In genomic region chr20:39049684-39050554, GRCh38 we compare ENCODE assay signal across 8 cellular contexts.
DNase-seq lines count a peak whose midpoint lies in the region; ATAC-seq, FAIRE-seq and TF ChIP-seq lines count a peak whose summit lies in the region.

No MANE protein-coding gene starts in this region.

- H3K4me3 Mint-ChIP-seq in naive thymus-derived CD8-positive, alpha-beta T cell = peak overlapping the region; percentile 80 to 93 (median 87)

- H3K4me3 ChIP-seq in Panc1 (ENCODE audit: low read depth in 2 of 2, low read length in 2 of 2) (peak overlapping the region; percentile 63 to 87), fibroblast of mammary gland (ENCODE audit: control insufficient read depth, low read depth, low read length) (peak overlapping the region; percentile 75)

- no peaks in the 10 kb centered on the region for H3K36me3 Mint-ChIP-seq in naive thymus-derived CD8-positive, alpha-beta T cell

- no peaks in the 10 kb centered on the region for H3K36me3 ChIP-seq in Panc1 (ENCODE audit: control insufficient read depth, insufficient read depth, low read length)

- peak overlapping the region in 9 of 10 donors; percentile 24 to 89 (median 78) for H3K27ac Mint-ChIP-seq in naive thymus-derived CD8-positive, alpha-beta T cell

- H3K9me3 ChIP-seq in Panc1 (ENCODE audit: control insufficient read depth, insufficient read depth, low read depth, low read length) = no peaks in the 10 kb centered on the region

- peak; percentile 99 for TF ChIP-seq CTCF in Panc1 (IDR thresholded peaks at IDR 0.05)
- peak; percentile 59 for TF ChIP-seq CTCF in fibroblast of mammary gland (conservative IDR thresholded peaks at IDR 0.05; ENCODE audit: control insufficient read depth, insufficient read depth, low read depth, low read length)

- intact Hi-C loops in Panc1 (cut with micrococcal nuclease; ENCODE audit: unreplicated experiment) = loop anchor here (1.0 to 2.0 kb wide), 2 partner anchors 31 to 123 kb away; partner anchors contain the start of gene FAM83D

- peaks cover 0 to 14% (median 6%) of the 10 kb centered on the region in 4 donors for H3K4me1 Mint-ChIP-seq in naive thymus-derived CD8-positive, alpha-beta T cell

- POLR2A ChIA-PET in Panc1 (lab: Charles Lee) = interaction anchor here (0.6 kb wide), 1 partner anchor 260 kb away, joined by 3 read pairs; no protein-coding TSS in a partner anchor
- POLR2A ChIA-PET in naive thymus-derived CD8-positive, alpha-beta T cell (lab: Charles Lee) = no interaction called here

- ATAC-seq in GM19455 (IDR thresholded peaks at IDR 0.05; ENCODE audit: unreplicated experiment) = peak; percentile 86
- ATAC-seq in Panc1 = peak; percentile 94
- ATAC-seq in naive thymus-derived CD8-positive, alpha-beta T cell = peak; percentile 91 to 92

- peak; percentile 89 for FAIRE-seq in HTR-8/SVneo (lab: Jason Lieb, UNC)

- peaks cover 0 to 24% (median 4%) of the 10 kb centered on the region in 5 donors for H3K27me3 Mint-ChIP-seq in naive thymus-derived CD8-positive, alpha-beta T cell

- DNase-seq in COLO829 (ENCODE audit: low spot score) (peak; percentile 50), HTR-8/SVneo (ENCODE audit: insufficient read length, low spot score) (peak; percentile 92), Panc1 (ENCODE audit: low read depth, low spot score) (peak; percentile 43), activated T-helper 1 cell treated with Interleukin-2 at 50 U/mL for 16 hours (ENCODE audit: low read depth) (peak; percentile 71), fibroblast of mammary gland (ENCODE audit: low read depth) (peak; percentile 47)
- DNase-seq in naive thymus-derived CD8-positive, alpha-beta T cell = peak; percentile 59 to 84 (median 78)
- peak; percentile 58 to 85 (median 71) for DNase-seq in stimulated activated naive CD4-positive, alpha-beta T cell (lab: John Stamatoyannopoulos, UW)

- in situ Hi-C loops in Panc1 (cut with HindIII; ENCODE audit: low pct_unique_long_range_greater_than_20kb, low sequenced_read_pairs) = no loop called here

- H3K4me1 ChIP-seq in Panc1 (ENCODE audit: control insufficient read depth, insufficient read depth, low read length) = peaks cover 5% of the 10 kb centered on the region; the same call in 1 of the 2 replicates

- no peaks in the 10 kb centered on the region for H3K9me3 Mint-ChIP-seq in naive thymus-derived CD8-positive, alpha-beta T cell

- peaks cover 8% of the 10 kb centered on the region for H3K27me3 ChIP-seq in Panc1 (ENCODE audit: control insufficient read depth, insufficient read depth, low read length)

- H3K27ac ChIP-seq in Panc1 (ENCODE audit: low read length) = peak overlapping the region; percentile 77

- BruUV-seq in Panc1 (replicated peaks; lab: Mats Ljungman, UMichigan) = no TSS peak

- CTCF ChIA-PET in Panc1 (lab: Charles Lee) = interaction anchor here (0.6 to 2.3 kb wide), 5 partner anchors 8 to 345 kb away, joined by 3 to 19 read pairs (median 5); no protein-coding TSS in a partner anchor

Comparison
In these comparisons a context has a peak if more than half of its experiments do, and no peak if none do; other contexts are left out.
1. Peak in every context shown above with its lines: DNase-seq, ATAC-seq, H3K4me3 ChIP-seq and H3K27ac ChIP-seq.